ENCODE assay signal across 18 cellular contexts in genomic region chr1:228977741-228978140, GRCh38.
"Had no signal": no experiment of that assay in that cellular context is flagged by ENCODE, and none has a peak within 500 bp of the region (broad histone marks: within the 10 kb centered on the region; RNA-seq: fewer than 3 reads in every experiment).

No MANE protein-coding gene starts in this region.

- ATAC-seq: left colon; naive thymus-derived CD4-positive, alpha-beta T cell; stimulated activated naive B cell treated with anti-CD40 and anti-IgM and Interleukin-4, amounts not matched to agents 10 μg/mL and 1 μg/mL and 100 μg/mL, for 72 hours; stimulated activated naive CD8-positive, alpha-beta T cell treated with anti-CD3 and anti-CD28 coated beads, Interleukin-15, amount 100 ng/mL, for 72 hours had no signal

- H3K9me3 ChIP-seq: esophagus squamous epithelium, heart left ventricle, spleen, testis, tibial nerve had no signal

- H3K27me3 ChIP-seq: heart left ventricle, spleen, testis, tibial nerve had no signal

- H3K9me3 Mint-ChIP-seq: naive thymus-derived CD4-positive, alpha-beta T cell; stimulated activated naive B cell treated with anti-CD40 and anti-IgM and Interleukin-4, amounts not matched to agents 10 μg/mL and 1 μg/mL and 100 μg/mL, for 72 hours; stimulated activated naive CD8-positive, alpha-beta T cell treated with anti-CD3 and anti-CD28 coated beads, Interleukin-15, amount 100 ng/mL, for 72 hours had no signal

- DNase-seq: effector memory CD4-positive, alpha-beta T cell; esophagus squamous epithelium; foreskin fibroblast; heart left ventricle; hippocampal formation; left colon; left ventricle myocardium superior; naive thymus-derived CD4-positive, alpha-beta T cell; posterior cingulate gyrus; spleen; stimulated activated CD4-positive, alpha-beta T cell treated with anti-CD3 and anti-CD28 coated beads, Interleukin-15, amount 100 ng/mL, for 24 hours; stimulated activated CD4-positive, alpha-beta T cell treated with anti-CD3 and anti-CD28 coated beads, Interleukin-1b, Interleukin-23, amount 100 ng/mL, for 48 hours; stimulated activated CD4-positive, alpha-beta T cell treated with anti-CD3 and anti-CD28 coated beads, Interleukin-4, amount 100 ng/mL, for 4 hours; stimulated activated naive B cell treated with anti-CD40 and anti-IgM and Interleukin-4, amounts not matched to agents 10 μg/mL and 1 μg/mL and 100 μg/mL, for 72 hours; stimulated activated naive CD8-positive, alpha-beta T cell treated with anti-CD3 and anti-CD28 coated beads, Interleukin-15, amount 100 ng/mL, for 72 hours; testis had no signal

- H3K36me3 Mint-ChIP-seq: naive thymus-derived CD4-positive, alpha-beta T cell; stimulated activated naive B cell treated with anti-CD40 and anti-IgM and Interleukin-4, amounts not matched to agents 10 μg/mL and 1 μg/mL and 100 μg/mL, for 72 hours had no signal

- H3K4me3 ChIP-seq: esophagus squamous epithelium, heart left ventricle, lung, spleen, testis, tibial nerve had no signal

- H3K27me3 Mint-ChIP-seq: naive thymus-derived CD4-positive, alpha-beta T cell; stimulated activated naive CD8-positive, alpha-beta T cell treated with anti-CD3 and anti-CD28 coated beads, Interleukin-15, amount 100 ng/mL, for 72 hours had no signal

- H3K27ac ChIP-seq: esophagus squamous epithelium, spleen, testis, tibial nerve had no signal

- H3K4me1 Mint-ChIP-seq: stimulated activated naive B cell treated with anti-CD40 and anti-IgM and Interleukin-4, amounts not matched to agents 10 μg/mL and 1 μg/mL and 100 μg/mL, for 72 hours; stimulated activated naive CD8-positive, alpha-beta T cell treated with anti-CD3 and anti-CD28 coated beads, Interleukin-15, amount 100 ng/mL, for 72 hours had no signal

- H3K27ac Mint-ChIP-seq: naive thymus-derived CD4-positive, alpha-beta T cell; stimulated activated naive B cell treated with anti-CD40 and anti-IgM and Interleukin-4, amounts not matched to agents 10 μg/mL and 1 μg/mL and 100 μg/mL, for 72 hours; stimulated activated naive CD8-positive, alpha-beta T cell treated with anti-CD3 and anti-CD28 coated beads, Interleukin-15, amount 100 ng/mL, for 72 hours had no signal

- H3K36me3 ChIP-seq: esophagus squamous epithelium, heart left ventricle, spleen, tibial nerve had no signal

- H3K4me3 Mint-ChIP-seq: naive thymus-derived CD4-positive, alpha-beta T cell; stimulated activated naive B cell treated with anti-CD40 and anti-IgM and Interleukin-4, amounts not matched to agents 10 μg/mL and 1 μg/mL and 100 μg/mL, for 72 hours; stimulated activated naive CD8-positive, alpha-beta T cell treated with anti-CD3 and anti-CD28 coated beads, Interleukin-15, amount 100 ng/mL, for 72 hours had no signal
